In the genomic region with DNA sequence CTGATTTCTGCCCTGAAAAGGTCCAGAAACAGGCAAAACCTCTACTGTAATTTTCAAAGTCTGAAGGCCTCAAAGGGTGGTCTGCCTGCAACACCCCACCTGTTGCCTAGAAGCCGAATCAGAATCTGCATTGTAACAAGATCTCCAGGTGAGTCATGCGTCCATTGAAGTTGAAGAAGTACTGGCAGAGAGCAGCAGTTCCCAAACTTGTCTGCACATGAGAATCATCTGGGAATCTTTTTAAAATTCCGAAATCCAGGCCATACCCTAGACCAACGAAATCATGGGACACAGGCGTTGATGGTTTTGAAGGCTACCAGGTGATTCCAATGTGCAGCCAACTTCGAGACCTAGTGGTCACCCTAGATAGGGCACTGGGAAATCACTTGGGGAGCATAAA, we compare ENCODE assay signal across 1 cellular context.
TF ChIP-seq lines count a peak whose summit lies in the region.

No MANE protein-coding gene starts in this region.

TF ChIP-seq in H1, 55 proteins besides CTCF, POLR2A, EP300 and RAD21:
- TF ChIP-seq TBP (IDR thresholded peaks at IDR 0.05; ENCODE audit: low read depth, low read length) (no peak), JUND (IDR thresholded peaks at IDR 0.05; ENCODE audit: low read length) (0 out of 2 replicates have a peak, but pooled peaks have one; percentile 56)
